19 cellular contexts compared by ENCODE assay signal in the genomic region with DNA sequence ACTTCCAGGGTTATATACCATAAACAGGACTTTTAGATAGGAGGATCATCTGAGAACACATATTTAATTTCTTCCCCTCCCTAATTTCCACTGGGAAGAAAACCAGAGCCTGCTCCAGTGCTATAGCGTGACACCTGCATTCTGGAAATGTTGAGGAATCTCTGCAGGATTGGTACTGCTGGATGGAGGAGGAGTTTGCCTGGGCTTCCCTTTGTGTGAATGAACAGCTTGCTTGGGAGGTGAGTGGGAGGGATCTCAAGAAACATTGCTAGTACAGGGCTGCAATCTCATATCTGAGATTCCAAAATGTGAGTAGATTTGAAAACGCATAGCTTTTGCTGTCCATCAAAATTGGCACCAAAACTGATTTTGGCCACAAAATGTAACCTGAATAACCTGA.
"Had no signal": no experiment of that assay in that cellular context is flagged by ENCODE, and none has a peak within 500 bp of the region (broad histone marks: within the 10 kb centered on the region; RNA-seq: fewer than 3 reads in every experiment).

No MANE protein-coding gene starts in this region.

- DNase-seq: immature natural killer cell; islet precursor cell; left ventricle myocardium superior; mesenchymal stem cell; naive thymus-derived CD8-positive, alpha-beta T cell; occipital lobe; psoas muscle; right lobe of liver; stimulated activated CD4-positive, alpha-beta T cell treated with anti-CD3 and anti-CD28 coated beads, Interleukin-1b, Interleukin-23, amount 100 ng/mL, for 48 hours; stimulated activated CD4-positive, alpha-beta T cell treated with anti-CD3 and anti-CD28 coated beads, Interleukin-2, amount 100 ng/mL, for 48 hours; stimulated activated CD4-positive, alpha-beta T cell treated with anti-CD3 and anti-CD28 coated beads, Interleukin-4, amount 100 ng/mL, for 4 hours; stimulated activated CD8-positive, alpha-beta memory T cell treated with anti-CD3 and anti-CD28 coated beads, Interleukin-4, amount 100 ng/mL, for 48 hours; stimulated activated naive CD4-positive, alpha-beta T cell treated with Interleukin-2 at 50 U/mL for 16 hours; stimulated activated naive CD8-positive, alpha-beta T cell treated with anti-CD3 and anti-CD28 coated beads, Interleukin-15, amount 100 ng/mL, for 72 hours; substantia nigra; thyroid gland; transverse colon had no signal

- ATAC-seq: left lobe of liver; left ventricle myocardium superior; naive thymus-derived CD8-positive, alpha-beta T cell; psoas muscle; right lobe of liver; stimulated activated memory B cell treated with anti-CD40 and anti-IgM and Interleukin-4, amounts not matched to agents 10 μg/mL and 1 μg/mL and 100 μg/mL, for 72 hours; stimulated activated naive CD8-positive, alpha-beta T cell treated with anti-CD3 and anti-CD28 coated beads, Interleukin-15, amount 100 ng/mL, for 72 hours had no signal
